ENCODE assay signal across 26 cellular contexts in genomic region chr10:71918992-71919391, GRCh38. TPM values are rescaled to one million over a fixed set of nuclear protein-coding genes. Genes with fewer than 3 reads are reported as not detected.
"Had no signal": no experiment of that assay in that cellular context is flagged by ENCODE, and none has a peak within 500 bp of the region (broad histone marks: within the 10 kb centered on the region; RNA-seq: fewer than 3 reads in every experiment).

No MANE protein-coding gene starts in this region.

- H3K4me1 ChIP-seq: colonic mucosa, left lung, parathyroid adenoma, right lobe of liver had no signal

- H3K4me1 Mint-ChIP-seq: stimulated activated naive B cell treated with anti-CD40 and anti-IgM and Interleukin-4, amounts not matched to agents 10 μg/mL and 1 μg/mL and 100 μg/mL, for 72 hours had no signal

- ATAC-seq: gastrocnemius medialis; left cardiac atrium; left lung; naive thymus-derived CD8-positive, alpha-beta T cell; right lobe of liver; stimulated activated naive B cell treated with anti-CD40 and anti-IgM and Interleukin-4, amounts not matched to agents 10 μg/mL and 1 μg/mL and 100 μg/mL, for 72 hours had no signal

- H3K27ac ChIP-seq: gastrocnemius medialis, hepatocyte, left lung, neutrophil, parathyroid adenoma, right lobe of liver, thyroid gland had no signal

- H3K36me3 ChIP-seq: colonic mucosa, gastrocnemius medialis, left lung, neutrophil, right lobe of liver, thyroid gland, vagina had no signal

- H2AFZ ChIP-seq: hepatocyte, parathyroid adenoma had no signal

- H3K79me2 ChIP-seq: hepatocyte, parathyroid adenoma had no signal

- H3K9me3 ChIP-seq: colonic mucosa, gastrocnemius medialis, neutrophil, right lobe of liver, thyroid gland, vagina had no signal

- H3K9me3 Mint-ChIP-seq: dendritic cell treated with granulocyte-macrophage colony-stimulating factor and Interleukin-4, amounts not matched to agents 40 ng/mL and 50 ng/mL, for 4 days had no signal

- H3K27me3 Mint-ChIP-seq: naive thymus-derived CD8-positive, alpha-beta T cell; progenitor cell of endocrine pancreas; stimulated activated naive CD8-positive, alpha-beta T cell treated with anti-CD3 and anti-CD28 coated beads, Interleukin-15, Interleukin-2, amounts not matched to agents 100 ng/mL and 50 ng/mL, for 24 hours had no signal

- H3K9ac ChIP-seq: parathyroid adenoma had no signal

- H3K4me2 ChIP-seq: hepatocyte had no signal

- H3K4me3 ChIP-seq: colonic mucosa, gastrocnemius medialis, hepatocyte, left lung, right lobe of liver, thyroid gland, vagina had no signal

- H3K4me3 Mint-ChIP-seq: dendritic cell treated with granulocyte-macrophage colony-stimulating factor and Interleukin-4, amounts not matched to agents 40 ng/mL and 50 ng/mL, for 4 days; naive thymus-derived CD8-positive, alpha-beta T cell; nephron progenitor cell; stimulated activated naive B cell treated with anti-CD40 and anti-IgM and Interleukin-4, amounts not matched to agents 10 μg/mL and 1 μg/mL and 100 μg/mL, for 72 hours; stimulated activated naive CD8-positive, alpha-beta T cell treated with anti-CD3 and anti-CD28 coated beads, Interleukin-15, Interleukin-2, amounts not matched to agents 100 ng/mL and 50 ng/mL, for 24 hours had no signal

- H3K27me3 ChIP-seq: colonic mucosa, gastrocnemius medialis, hepatocyte, left lung, neutrophil, right lobe of liver, thyroid gland, vagina had no signal

- DNase-seq: colonic mucosa; effector memory CD4-positive, alpha-beta T cell; erythroblast; foreskin fibroblast; gastrocnemius medialis; head of caudate nucleus; left cardiac atrium; left lung; mesendoderm; midbrain; naive thymus-derived CD8-positive, alpha-beta T cell; nephron progenitor cell; small intestine; stimulated activated CD4-positive, alpha-beta T cell treated with anti-CD3 and anti-CD28 coated beads, Interleukin-15, amount 100 ng/mL, for 24 hours; stimulated activated CD4-positive, alpha-beta T cell treated with anti-CD3 and anti-CD28 coated beads, Interleukin-2, amount 100 ng/mL, for 48 hours; stimulated activated naive B cell treated with anti-CD40 and anti-IgM and Interleukin-4, amounts not matched to agents 10 μg/mL and 1 μg/mL and 100 μg/mL, for 72 hours; trophoblast cell had no signal

- H3K27ac Mint-ChIP-seq: dendritic cell treated with granulocyte-macrophage colony-stimulating factor and Interleukin-4, amounts not matched to agents 40 ng/mL and 50 ng/mL, for 4 days; nephron progenitor cell; progenitor cell of endocrine pancreas; stimulated activated naive CD8-positive, alpha-beta T cell treated with anti-CD3 and anti-CD28 coated beads, Interleukin-15, Interleukin-2, amounts not matched to agents 100 ng/mL and 50 ng/mL, for 24 hours had no signal

RNA-seq across cellular contexts. Expression of gene CHST3, which starts 45.2 kb away (rescaled TPM):
- total RNA-seq: naive thymus-derived CD8-positive, alpha-beta T cell had no signal
- polyA plus RNA-seq: naive thymus-derived CD8-positive, alpha-beta T cell had no signal
